Comparison of ENCODE assay signal across 1 cellular context in the genomic region with DNA sequence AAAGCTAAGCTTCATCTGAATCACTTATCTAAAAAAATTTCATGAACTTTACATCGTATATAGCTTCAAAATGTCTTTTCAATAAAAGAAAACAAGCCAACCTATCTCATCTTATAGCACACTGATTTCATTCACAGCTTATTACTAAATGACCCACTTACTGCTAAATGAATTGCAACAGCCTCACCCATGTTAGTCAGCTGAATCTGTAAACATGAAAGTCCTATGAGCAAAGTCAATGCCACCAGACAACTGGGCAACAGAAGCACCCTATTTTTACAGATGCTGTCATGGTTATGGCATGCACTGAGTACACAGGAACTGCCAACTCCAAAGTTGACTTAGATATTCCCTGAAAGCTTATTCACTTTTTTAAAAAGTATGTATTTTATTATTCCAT.
A peak's percentile ranks its signal among the peaks of the same experiment; 100 is the strongest.
TF ChIP-seq lines count a peak whose summit lies in the region.

No MANE protein-coding gene starts in this region.

TF ChIP-seq in HepG2, 621 proteins besides CTCF, POLR2A, EP300 and RAD21 (continued from another document and continues in another):
- TF ChIP-seq, protein P1, sequence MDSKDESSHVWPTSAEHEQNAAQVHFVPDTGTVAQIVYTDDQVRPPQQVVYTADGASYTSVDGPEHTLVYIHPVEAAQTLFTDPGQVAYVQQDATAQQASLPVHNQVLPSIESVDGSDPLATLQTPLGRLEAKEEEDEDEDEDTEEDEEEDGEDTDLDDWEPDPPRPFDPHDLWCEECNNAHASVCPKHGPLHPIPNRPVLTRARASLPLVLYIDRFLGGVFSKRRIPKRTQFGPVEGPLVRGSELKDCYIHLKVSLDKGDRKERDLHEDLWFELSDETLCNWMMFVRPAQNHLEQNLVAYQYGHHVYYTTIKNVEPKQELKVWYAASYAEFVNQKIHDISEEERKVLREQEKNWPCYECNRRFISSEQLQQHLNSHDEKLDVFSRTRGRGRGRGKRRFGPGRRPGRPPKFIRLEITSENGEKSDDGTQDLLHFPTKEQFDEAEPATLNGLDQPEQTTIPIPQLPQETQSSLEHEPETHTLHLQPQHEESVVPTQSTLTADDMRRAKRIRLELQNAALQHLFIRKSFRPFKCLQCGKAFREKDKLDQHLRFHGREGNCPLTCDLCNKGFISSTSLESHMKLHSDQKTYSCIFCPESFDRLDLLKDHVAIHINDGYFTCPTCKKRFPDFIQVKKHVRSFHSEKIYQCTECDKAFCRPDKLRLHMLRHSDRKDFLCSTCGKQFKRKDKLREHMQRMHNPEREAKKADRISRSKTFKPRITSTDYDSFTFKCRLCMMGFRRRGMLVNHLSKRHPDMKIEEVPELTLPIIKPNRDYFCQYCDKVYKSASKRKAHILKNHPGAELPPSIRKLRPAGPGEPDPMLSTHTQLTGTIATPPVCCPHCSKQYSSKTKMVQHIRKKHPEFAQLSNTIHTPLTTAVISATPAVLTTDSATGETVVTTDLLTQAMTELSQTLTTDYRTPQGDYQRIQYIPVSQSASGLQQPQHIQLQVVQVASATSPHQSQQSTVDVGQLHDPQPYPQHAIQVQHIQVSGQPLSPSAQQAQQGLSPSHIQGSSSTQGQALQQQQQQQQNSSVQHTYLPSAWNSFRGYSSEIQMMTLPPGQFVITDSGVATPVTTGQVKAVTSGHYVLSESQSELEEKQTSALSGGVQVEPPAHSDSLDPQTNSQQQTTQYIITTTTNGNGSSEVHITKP (CRISPR knock-in tag; IDR thresholded peaks at IDR 0.05; ENCODE audit: low read depth): 0 out of 2 replicates have a peak, but pooled peaks have one; percentile 33
- no peak for TF ChIP-seq SAFB2 (CRISPR knock-in tag; IDR thresholded peaks at IDR 0.05; ENCODE audit: borderline replicate concordance, low read depth)
- TF ChIP-seq, protein P2, sequence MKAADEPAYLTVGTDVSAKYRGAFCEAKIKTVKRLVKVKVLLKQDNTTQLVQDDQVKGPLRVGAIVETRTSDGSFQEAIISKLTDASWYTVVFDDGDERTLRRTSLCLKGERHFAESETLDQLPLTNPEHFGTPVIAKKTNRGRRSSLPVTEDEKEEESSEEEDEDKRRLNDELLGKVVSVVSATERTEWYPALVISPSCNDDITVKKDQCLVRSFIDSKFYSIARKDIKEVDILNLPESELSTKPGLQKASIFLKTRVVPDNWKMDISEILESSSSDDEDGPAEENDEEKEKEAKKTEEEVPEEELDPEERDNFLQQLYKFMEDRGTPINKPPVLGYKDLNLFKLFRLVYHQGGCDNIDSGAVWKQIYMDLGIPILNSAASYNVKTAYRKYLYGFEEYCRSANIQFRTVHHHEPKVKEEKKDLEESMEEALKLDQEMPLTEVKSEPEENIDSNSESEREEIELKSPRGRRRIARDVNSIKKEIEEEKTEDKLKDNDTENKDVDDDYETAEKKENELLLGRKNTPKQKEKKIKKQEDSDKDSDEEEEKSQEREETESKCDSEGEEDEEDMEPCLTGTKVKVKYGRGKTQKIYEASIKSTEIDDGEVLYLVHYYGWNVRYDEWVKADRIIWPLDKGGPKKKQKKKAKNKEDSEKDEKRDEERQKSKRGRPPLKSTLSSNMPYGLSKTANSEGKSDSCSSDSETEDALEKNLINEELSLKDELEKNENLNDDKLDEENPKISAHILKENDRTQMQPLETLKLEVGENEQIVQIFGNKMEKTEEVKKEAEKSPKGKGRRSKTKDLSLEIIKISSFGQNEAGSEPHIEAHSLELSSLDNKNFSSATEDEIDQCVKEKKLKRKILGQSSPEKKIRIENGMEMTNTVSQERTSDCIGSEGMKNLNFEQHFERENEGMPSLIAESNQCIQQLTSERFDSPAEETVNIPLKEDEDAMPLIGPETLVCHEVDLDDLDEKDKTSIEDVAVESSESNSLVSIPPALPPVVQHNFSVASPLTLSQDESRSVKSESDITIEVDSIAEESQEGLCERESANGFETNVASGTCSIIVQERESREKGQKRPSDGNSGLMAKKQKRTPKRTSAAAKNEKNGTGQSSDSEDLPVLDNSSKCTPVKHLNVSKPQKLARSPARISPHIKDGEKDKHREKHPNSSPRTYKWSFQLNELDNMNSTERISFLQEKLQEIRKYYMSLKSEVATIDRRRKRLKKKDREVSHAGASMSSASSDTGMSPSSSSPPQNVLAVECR (CRISPR knock-in tag; IDR thresholded peaks at IDR 0.05; ENCODE audit: borderline replicate concordance): 0 out of 2 replicates have a peak, but pooled peaks have one; percentile 48
- TF ChIP-seq SMYD3 (CRISPR knock-in tag; IDR thresholded peaks at IDR 0.05): no peak; the same call in 1 of the 2 replicates
- TF ChIP-seq, protein P3, sequence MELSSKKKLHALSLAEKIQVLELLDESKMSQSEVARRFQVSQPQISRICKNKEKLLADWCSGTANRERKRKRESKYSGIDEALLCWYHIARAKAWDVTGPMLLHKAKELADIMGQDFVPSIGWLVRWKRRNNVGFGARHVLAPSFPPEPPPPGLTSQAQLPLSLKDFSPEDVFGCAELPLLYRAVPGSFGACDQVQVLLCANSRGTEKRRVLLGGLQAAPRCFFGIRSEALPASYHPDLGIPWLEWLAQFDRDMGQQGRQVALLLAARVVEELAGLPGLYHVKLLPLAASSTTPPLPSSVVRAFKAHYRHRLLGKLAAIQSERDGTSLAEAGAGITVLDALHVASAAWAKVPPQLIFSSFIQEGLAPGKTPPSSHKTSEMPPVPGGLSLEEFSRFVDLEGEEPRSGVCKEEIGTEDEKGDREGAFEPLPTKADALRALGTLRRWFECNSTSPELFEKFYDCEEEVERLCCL (CRISPR knock-in tag; IDR thresholded peaks at IDR 0.05; ENCODE audit: borderline replicate concordance): peak; percentile 61; the same call in 1 of the 2 replicates
- no peak for TF ChIP-seq ZNF790 (CRISPR knock-in tag; IDR thresholded peaks at IDR 0.05; ENCODE audit: borderline replicate concordance)
- no peak for TF ChIP-seq ZSCAN21 (CRISPR knock-in tag; IDR thresholded peaks at IDR 0.05; ENCODE audit: borderline replicate concordance)
- TF ChIP-seq, protein P4, sequence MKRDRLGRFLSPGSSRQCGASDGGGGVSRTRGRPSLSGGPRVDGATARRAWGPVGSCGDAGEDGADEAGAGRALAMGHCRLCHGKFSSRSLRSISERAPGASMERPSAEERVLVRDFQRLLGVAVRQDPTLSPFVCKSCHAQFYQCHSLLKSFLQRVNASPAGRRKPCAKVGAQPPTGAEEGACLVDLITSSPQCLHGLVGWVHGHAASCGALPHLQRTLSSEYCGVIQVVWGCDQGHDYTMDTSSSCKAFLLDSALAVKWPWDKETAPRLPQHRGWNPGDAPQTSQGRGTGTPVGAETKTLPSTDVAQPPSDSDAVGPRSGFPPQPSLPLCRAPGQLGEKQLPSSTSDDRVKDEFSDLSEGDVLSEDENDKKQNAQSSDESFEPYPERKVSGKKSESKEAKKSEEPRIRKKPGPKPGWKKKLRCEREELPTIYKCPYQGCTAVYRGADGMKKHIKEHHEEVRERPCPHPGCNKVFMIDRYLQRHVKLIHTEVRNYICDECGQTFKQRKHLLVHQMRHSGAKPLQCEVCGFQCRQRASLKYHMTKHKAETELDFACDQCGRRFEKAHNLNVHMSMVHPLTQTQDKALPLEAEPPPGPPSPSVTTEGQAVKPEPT (CRISPR knock-in tag; IDR thresholded peaks at IDR 0.05; ENCODE audit: low read depth): no peak
- TF ChIP-seq ZNF530 (CRISPR knock-in tag; IDR thresholded peaks at IDR 0.05; ENCODE audit: low read depth): no peak
- peak; percentile 73 for TF ChIP-seq ZMAT3 (CRISPR knock-in tag; conservative IDR thresholded peaks at IDR 0.05)
- peak; percentile 78; the same call in 1 of the 2 replicates for TF ChIP-seq ZFP36L1 (CRISPR knock-in tag; IDR thresholded peaks at IDR 0.05)
- TF ChIP-seq, protein P5, sequence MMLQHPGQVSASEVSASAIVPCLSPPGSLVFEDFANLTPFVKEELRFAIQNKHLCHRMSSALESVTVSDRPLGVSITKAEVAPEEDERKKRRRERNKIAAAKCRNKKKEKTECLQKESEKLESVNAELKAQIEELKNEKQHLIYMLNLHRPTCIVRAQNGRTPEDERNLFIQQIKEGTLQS (CRISPR knock-in tag; IDR thresholded peaks at IDR 0.05): peak; percentile 98
- no peak for TF ChIP-seq RFXAP (CRISPR knock-in tag; IDR thresholded peaks at IDR 0.05; ENCODE audit: borderline replicate concordance)
- TF ChIP-seq HDAC2 (CRISPR knock-in tag; IDR thresholded peaks at IDR 0.05): peak; percentile 90
- no peak for TF ChIP-seq HNRNPH1 (optimal IDR thresholded peaks at IDR 0.05; ENCODE audit: low read depth, low read length)
- TF ChIP-seq, protein P6, sequence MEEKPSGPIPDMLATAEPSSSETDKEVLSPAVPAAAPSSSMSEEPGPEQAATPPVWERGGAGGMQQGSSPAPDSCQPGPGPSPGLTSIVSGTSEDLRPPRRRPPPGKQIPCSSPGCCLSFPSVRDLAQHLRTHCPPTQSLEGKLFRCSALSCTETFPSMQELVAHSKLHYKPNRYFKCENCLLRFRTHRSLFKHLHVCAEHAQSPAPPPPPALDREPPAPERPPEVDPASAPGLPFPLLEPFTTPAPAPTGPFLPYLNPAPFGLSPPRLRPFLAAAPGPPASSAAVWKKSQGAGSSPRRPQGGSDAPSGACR (CRISPR knock-in tag; IDR thresholded peaks at IDR 0.05): no peak; the same call in 1 of the 2 replicates
- TF ChIP-seq, protein P7, sequence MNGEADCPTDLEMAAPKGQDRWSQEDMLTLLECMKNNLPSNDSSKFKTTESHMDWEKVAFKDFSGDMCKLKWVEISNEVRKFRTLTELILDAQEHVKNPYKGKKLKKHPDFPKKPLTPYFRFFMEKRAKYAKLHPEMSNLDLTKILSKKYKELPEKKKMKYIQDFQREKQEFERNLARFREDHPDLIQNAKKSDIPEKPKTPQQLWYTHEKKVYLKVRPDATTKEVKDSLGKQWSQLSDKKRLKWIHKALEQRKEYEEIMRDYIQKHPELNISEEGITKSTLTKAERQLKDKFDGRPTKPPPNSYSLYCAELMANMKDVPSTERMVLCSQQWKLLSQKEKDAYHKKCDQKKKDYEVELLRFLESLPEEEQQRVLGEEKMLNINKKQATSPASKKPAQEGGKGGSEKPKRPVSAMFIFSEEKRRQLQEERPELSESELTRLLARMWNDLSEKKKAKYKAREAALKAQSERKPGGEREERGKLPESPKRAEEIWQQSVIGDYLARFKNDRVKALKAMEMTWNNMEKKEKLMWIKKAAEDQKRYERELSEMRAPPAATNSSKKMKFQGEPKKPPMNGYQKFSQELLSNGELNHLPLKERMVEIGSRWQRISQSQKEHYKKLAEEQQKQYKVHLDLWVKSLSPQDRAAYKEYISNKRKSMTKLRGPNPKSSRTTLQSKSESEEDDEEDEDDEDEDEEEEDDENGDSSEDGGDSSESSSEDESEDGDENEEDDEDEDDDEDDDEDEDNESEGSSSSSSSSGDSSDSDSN (CRISPR knock-in tag; IDR thresholded peaks at IDR 0.05): no peak
- peak; percentile 45; the same call in 1 of the 2 replicates for TF ChIP-seq KLF9 (CRISPR knock-in tag; IDR thresholded peaks at IDR 0.05; ENCODE audit: low read depth)
- TF ChIP-seq ZNF3 (CRISPR knock-in tag; IDR thresholded peaks at IDR 0.05): peak; percentile 33; the same call in 1 of the 2 replicates
- no peak for TF ChIP-seq ZNF460 (CRISPR knock-in tag; IDR thresholded peaks at IDR 0.05; ENCODE audit: borderline replicate concordance)
- TF ChIP-seq ZSCAN31 (CRISPR knock-in tag; IDR thresholded peaks at IDR 0.05; ENCODE audit: low read depth): 0 out of 2 replicates have a peak, but pooled peaks have one; percentile 26
- TF ChIP-seq REPIN1 (CRISPR knock-in tag; IDR thresholded peaks at IDR 0.05; ENCODE audit: borderline replicate concordance, low read depth): no peak
- TF ChIP-seq ZNF235 (CRISPR knock-in tag; IDR thresholded peaks at IDR 0.05; ENCODE audit: borderline replicate concordance): no peak
- peak; percentile 68; the same call in 1 of the 2 replicates for TF ChIP-seq SIX1 (CRISPR knock-in tag; IDR thresholded peaks at IDR 0.05; ENCODE audit: borderline replicate concordance)
- TF ChIP-seq, protein P8, sequence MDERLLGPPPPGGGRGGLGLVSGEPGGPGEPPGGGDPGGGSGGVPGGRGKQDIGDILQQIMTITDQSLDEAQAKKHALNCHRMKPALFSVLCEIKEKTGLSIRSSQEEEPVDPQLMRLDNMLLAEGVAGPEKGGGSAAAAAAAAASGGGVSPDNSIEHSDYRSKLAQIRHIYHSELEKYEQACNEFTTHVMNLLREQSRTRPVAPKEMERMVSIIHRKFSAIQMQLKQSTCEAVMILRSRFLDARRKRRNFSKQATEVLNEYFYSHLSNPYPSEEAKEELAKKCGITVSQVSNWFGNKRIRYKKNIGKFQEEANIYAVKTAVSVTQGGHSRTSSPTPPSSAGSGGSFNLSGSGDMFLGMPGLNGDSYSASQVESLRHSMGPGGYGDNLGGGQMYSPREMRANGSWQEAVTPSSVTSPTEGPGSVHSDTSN (CRISPR knock-in tag; IDR thresholded peaks at IDR 0.05): no peak
- TF ChIP-seq ASH2L (IDR thresholded peaks at IDR 0.05; ENCODE audit: insufficient read length, low read depth, low read length): peak; percentile 63
- TF ChIP-seq JARID2 (CRISPR knock-in tag; IDR thresholded peaks at IDR 0.05; ENCODE audit: insufficient replicate concordance): peak; percentile 37
- TF ChIP-seq, protein P9, sequence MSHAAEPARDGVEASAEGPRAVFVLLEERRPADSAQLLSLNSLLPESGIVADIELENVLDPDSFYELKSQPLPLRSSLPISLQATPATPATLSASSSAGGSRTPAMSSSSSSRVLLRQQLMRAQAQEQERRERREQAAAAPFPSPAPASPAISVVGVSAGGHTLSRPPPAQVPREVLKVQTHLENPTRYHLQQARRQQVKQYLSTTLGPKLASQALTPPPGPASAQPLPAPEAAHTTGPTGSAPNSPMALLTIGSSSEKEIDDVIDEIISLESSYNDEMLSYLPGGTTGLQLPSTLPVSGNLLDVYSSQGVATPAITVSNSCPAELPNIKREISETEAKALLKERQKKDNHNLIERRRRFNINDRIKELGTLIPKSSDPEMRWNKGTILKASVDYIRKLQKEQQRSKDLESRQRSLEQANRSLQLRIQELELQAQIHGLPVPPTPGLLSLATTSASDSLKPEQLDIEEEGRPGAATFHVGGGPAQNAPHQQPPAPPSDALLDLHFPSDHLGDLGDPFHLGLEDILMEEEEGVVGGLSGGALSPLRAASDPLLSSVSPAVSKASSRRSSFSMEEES (CRISPR knock-in tag; IDR thresholded peaks at IDR 0.05): peak; percentile 94
- TF ChIP-seq DPF2 (CRISPR knock-in tag; IDR thresholded peaks at IDR 0.05; ENCODE audit: borderline replicate concordance, low read depth): peak; percentile 89
- no peak for TF ChIP-seq REXO4 (CRISPR knock-in tag; IDR thresholded peaks at IDR 0.05; ENCODE audit: borderline replicate concordance)
- TF ChIP-seq THAP11 (CRISPR knock-in tag; IDR thresholded peaks at IDR 0.05): peak; percentile 73
- TF ChIP-seq ZNF564 (CRISPR knock-in tag; IDR thresholded peaks at IDR 0.05): peak; percentile 34; the same call in 1 of the 2 replicates
- TF ChIP-seq, protein P10, sequence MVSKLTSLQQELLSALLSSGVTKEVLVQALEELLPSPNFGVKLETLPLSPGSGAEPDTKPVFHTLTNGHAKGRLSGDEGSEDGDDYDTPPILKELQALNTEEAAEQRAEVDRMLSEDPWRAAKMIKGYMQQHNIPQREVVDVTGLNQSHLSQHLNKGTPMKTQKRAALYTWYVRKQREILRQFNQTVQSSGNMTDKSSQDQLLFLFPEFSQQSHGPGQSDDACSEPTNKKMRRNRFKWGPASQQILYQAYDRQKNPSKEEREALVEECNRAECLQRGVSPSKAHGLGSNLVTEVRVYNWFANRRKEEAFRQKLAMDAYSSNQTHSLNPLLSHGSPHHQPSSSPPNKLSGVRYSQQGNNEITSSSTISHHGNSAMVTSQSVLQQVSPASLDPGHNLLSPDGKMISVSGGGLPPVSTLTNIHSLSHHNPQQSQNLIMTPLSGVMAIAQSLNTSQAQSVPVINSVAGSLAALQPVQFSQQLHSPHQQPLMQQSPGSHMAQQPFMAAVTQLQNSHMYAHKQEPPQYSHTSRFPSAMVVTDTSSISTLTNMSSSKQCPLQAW (CRISPR knock-in tag; IDR thresholded peaks at IDR 0.05): peak; percentile 80
- peak; percentile 74 for TF ChIP-seq HDAC1 (CRISPR knock-in tag; IDR thresholded peaks at IDR 0.05)
